Comparison of ENCODE assay signal across 25 cellular contexts in the genomic region with DNA sequence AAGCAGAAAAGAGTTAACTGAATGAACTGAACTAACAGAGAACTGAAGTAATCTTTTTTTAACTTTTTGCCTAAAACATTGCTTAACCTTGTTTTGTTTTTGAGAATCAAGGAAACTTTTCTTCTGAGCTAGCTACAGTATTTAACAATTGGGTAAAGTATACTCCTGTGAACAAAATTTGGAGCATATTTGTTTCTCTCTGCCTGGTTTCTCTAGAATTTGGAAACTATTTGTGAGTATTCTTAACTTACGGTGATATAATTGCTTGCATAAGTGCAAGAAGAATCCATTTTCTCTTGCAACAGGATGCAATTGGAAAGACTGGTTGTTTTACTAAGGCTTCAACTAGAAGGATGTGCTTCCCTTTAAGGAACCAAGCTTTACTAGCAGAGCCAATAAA.
DNase-seq lines count a peak whose midpoint lies in the region; ATAC-seq and TF ChIP-seq lines count a peak whose summit lies in the region.
"Had no signal": no experiment of that assay in that cellular context is flagged by ENCODE, and none has a peak within 500 bp of the region (broad histone marks: within the 10 kb centered on the region; RNA-seq: fewer than 3 reads in every experiment).

No MANE protein-coding gene starts in this region.

- H3K27me3 Mint-ChIP-seq in activated CD4-positive, alpha-beta memory T cell treated with anti-CD3 and anti-CD28 coated beads, Interleukin-2, amount 10 ng/mL, durations not matched to agents 7 days and 5 days: no peaks in the 10 kb centered on the region
- no peaks in the 10 kb centered on the region for H3K27me3 Mint-ChIP-seq in progenitor cell of endocrine pancreas
- H3K27me3 Mint-ChIP-seq: CD4-positive, CD25-positive, alpha-beta regulatory T cell had no signal

- POLR2A ChIA-PET in activated CD4-positive, alpha-beta memory T cell treated with anti-CD3 and anti-CD28 coated beads, Interleukin-2, amount 10 ng/mL, durations not matched to agents 7 days and 5 days (lab: Charles Lee): no interaction called here

- CTCF ChIA-PET in activated CD4-positive, alpha-beta memory T cell treated with anti-CD3 and anti-CD28 coated beads, Interleukin-2, amount 10 ng/mL, durations not matched to agents 7 days and 5 days (lab: Charles Lee): no interaction called here

- no peak overlapping the region for H3K27ac ChIP-seq in hepatocyte
- H3K27ac ChIP-seq: BLaER1 had no signal

- no peak overlapping the region for H3K4me3 ChIP-seq in hepatocyte
- H3K4me3 ChIP-seq: BLaER1, GM12878 had no signal

- no peaks in the 10 kb centered on the region for H3K36me3 ChIP-seq in hepatocyte (replicated peaks; ENCODE audit: insufficient read depth, low read depth)
- H3K36me3 ChIP-seq: BE2C, BLaER1 had no signal

- H3K4me3 Mint-ChIP-seq in activated CD4-positive, alpha-beta memory T cell treated with anti-CD3 and anti-CD28 coated beads, Interleukin-2, amount 10 ng/mL, durations not matched to agents 7 days and 5 days: no peak overlapping the region
- H3K4me3 Mint-ChIP-seq in progenitor cell of endocrine pancreas (ENCODE audit: low read depth): no peak overlapping the region
- H3K4me3 Mint-ChIP-seq: CD14-positive monocyte; CD4-positive, alpha-beta memory T cell; CD4-positive, CD25-positive, alpha-beta regulatory T cell; CD8-positive, alpha-beta memory T cell had no signal

- no peaks in the 10 kb centered on the region for H3K79me2 ChIP-seq in hepatocyte

- no peaks in the 10 kb centered on the region for H3K9me2 ChIP-seq in hepatocyte (replicated peaks; ENCODE audit: insufficient read depth)

- WGBS in hepatocyte (ENCODE audit: low lambda C conversion rate, missing lambda C conversion rate): 90% methylated on average over 1 of the region's 1 CpG

- H3K27me3 ChIP-seq in hepatocyte: no peaks in the 10 kb centered on the region
- H3K27me3 ChIP-seq: BE2C, BLaER1 had no signal

- no peak overlapping the region for H2AFZ ChIP-seq in hepatocyte

- peaks cover 4% of the 10 kb centered on the region for H3K9me3 ChIP-seq in hepatocyte (ENCODE audit: low read depth)
- H3K9me3 ChIP-seq: BE2C had no signal

- no peak for ATAC-seq in GM18909 (IDR thresholded peaks at IDR 0.05; ENCODE audit: poor library complexity, unreplicated experiment)
- ATAC-seq: GM12878 had no signal

- no peaks in the 10 kb centered on the region for H4K20me1 ChIP-seq in hepatocyte (ENCODE audit: insufficient read depth, poor library complexity, severe bottlenecking)
- H4K20me1 ChIP-seq: BLaER1 had no signal

- TF ChIP-seq CTCF in progenitor cell of endocrine pancreas (IDR thresholded peaks at IDR 0.05; ENCODE audit: unreplicated experiment) (no peak), hepatocyte (IDR thresholded peaks at IDR 0.05; ENCODE audit: poor library complexity) (no peak)

- H3K4me2 ChIP-seq in hepatocyte: no peak overlapping the region
- H3K4me2 ChIP-seq: BLaER1 had no signal

- H3K36me3 Mint-ChIP-seq in activated CD4-positive, alpha-beta memory T cell treated with anti-CD3 and anti-CD28 coated beads, Interleukin-2, amount 10 ng/mL, durations not matched to agents 7 days and 5 days (ENCODE audit: low read depth): no peaks in the 10 kb centered on the region
- H3K36me3 Mint-ChIP-seq in progenitor cell of endocrine pancreas (ENCODE audit: insufficient read depth): no peaks in the 10 kb centered on the region
- H3K36me3 Mint-ChIP-seq: CD14-positive monocyte; CD4-positive, alpha-beta memory T cell; CD4-positive, CD25-positive, alpha-beta regulatory T cell; CD8-positive, alpha-beta memory T cell had no signal

- H3K9me3 Mint-ChIP-seq in activated CD4-positive, alpha-beta memory T cell treated with anti-CD3 and anti-CD28 coated beads, Interleukin-2, amount 10 ng/mL, durations not matched to agents 7 days and 5 days: no peaks in the 10 kb centered on the region
- peaks cover 19% of the 10 kb centered on the region for H3K9me3 Mint-ChIP-seq in progenitor cell of endocrine pancreas (ENCODE audit: low read depth)

- DNase-seq in NAMALWA (ENCODE audit: low spot score) (peak; percentile 20), amniotic epithelial cell (ENCODE audit: low read depth) (peak; percentile 0), iris pigment epithelial cell (ENCODE audit: low read depth) (peak; percentile 1), progenitor cell of endocrine pancreas (ENCODE audit: low spot score, unreplicated experiment) (no peak), hepatocyte (ENCODE audit: low spot score) (no peak)
- no peak for DNase-seq in activated CD4-positive, alpha-beta memory T cell treated with anti-CD3 and anti-CD28 coated beads, Interleukin-2, amount 10 ng/mL, durations not matched to agents 7 days and 5 days
- DNase-seq: 8988T; ACHN; BE2C; C1 segment of cervical spinal cord; CD4-positive, alpha-beta memory T cell; CD4-positive, CD25-positive, alpha-beta regulatory T cell; CD8-positive, alpha-beta memory T cell; COR-L47; DMS 273 treated with DMSO at 0.1 percent for 48 hours; DMS153; DMS53; DMS79; DND-41; EL; GDM1 had no signal

- H3K4me1 Mint-ChIP-seq in activated CD4-positive, alpha-beta memory T cell treated with anti-CD3 and anti-CD28 coated beads, Interleukin-2, amount 10 ng/mL, durations not matched to agents 7 days and 5 days: no peaks in the 10 kb centered on the region
- H3K4me1 Mint-ChIP-seq in progenitor cell of endocrine pancreas (ENCODE audit: low read depth): no peaks in the 10 kb centered on the region
- H3K4me1 Mint-ChIP-seq: CD14-positive monocyte; CD4-positive, alpha-beta memory T cell; CD4-positive, CD25-positive, alpha-beta regulatory T cell; CD8-positive, alpha-beta memory T cell had no signal

- no peaks in the 10 kb centered on the region for H3K4me1 ChIP-seq in hepatocyte (ENCODE audit: insufficient read depth)
- H3K4me1 ChIP-seq: BE2C, BLaER1 had no signal

- H3K27ac Mint-ChIP-seq in activated CD4-positive, alpha-beta memory T cell treated with anti-CD3 and anti-CD28 coated beads, Interleukin-2, amount 10 ng/mL, durations not matched to agents 7 days and 5 days: no peak overlapping the region
- no peak overlapping the region for H3K27ac Mint-ChIP-seq in progenitor cell of endocrine pancreas
- H3K27ac Mint-ChIP-seq: CD14-positive monocyte; CD4-positive, alpha-beta memory T cell; CD4-positive, CD25-positive, alpha-beta regulatory T cell; CD8-positive, alpha-beta memory T cell had no signal

Comparison
In these comparisons a context has a peak if more than half of its experiments do, and no peak if none do; other contexts are left out.
1. DNase-seq: peak in NAMALWA (single experiment), amniotic epithelial cell (single experiment) and iris pigment epithelial cell (single experiment); none in activated CD4-positive, alpha-beta memory T cell treated with anti-CD3 and anti-CD28 coated beads, Interleukin-2, amount 10 ng/mL, durations not matched to agents 7 days and 5 days (single experiment), progenitor cell of endocrine pancreas (single experiment) and hepatocyte (single experiment).